8 cellular contexts compared by ENCODE assay signal in the genomic region with DNA sequence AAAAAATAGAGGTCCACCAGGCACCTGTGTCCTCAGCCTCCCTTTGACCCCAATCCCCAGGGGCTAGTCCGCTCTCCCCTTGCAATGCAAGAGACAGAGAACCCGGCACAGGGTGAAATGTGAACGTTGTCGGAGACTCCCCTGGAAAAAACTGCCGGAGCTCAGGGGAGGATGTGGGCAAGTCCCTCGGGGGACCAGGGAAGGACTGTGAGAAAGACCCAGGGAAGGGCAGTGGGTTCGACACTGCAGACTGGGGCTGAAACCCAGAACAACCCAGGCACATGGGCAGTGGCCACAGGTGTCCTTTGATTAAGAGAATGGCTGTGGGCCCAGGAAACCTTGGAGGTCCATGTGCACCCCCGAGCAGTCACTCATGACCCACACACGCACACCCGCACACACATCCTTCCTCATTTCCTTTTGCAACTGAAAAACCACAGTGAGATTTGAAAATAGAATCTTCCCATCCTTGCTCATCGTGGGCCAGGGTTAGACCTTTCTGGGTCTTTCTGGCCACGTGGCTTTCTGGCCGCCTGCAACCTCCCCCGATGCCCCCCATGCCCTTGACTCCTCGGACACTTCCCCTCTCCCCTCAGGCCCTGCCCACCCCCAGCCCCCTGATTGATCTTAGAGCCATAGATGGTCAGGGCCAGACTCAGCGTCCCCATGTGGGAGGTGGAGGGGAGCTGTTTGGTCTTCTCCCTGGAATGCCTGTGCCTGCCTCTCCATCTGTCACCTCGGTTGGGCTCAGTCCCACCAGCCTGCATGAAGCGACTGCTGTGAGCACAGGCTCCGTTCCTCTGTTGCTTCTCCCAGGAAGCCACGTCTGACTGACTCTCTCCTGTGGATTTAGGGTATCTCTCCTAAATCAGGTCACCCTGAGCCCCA. TPM values are rescaled to one million over a fixed set of nuclear protein-coding genes. Genes with fewer than 3 reads are reported as not detected.
A peak's percentile ranks its signal among the peaks of the same experiment; 100 is the strongest.
DNase-seq lines count a peak whose midpoint lies in the region; ATAC-seq and TF ChIP-seq lines count a peak whose summit lies in the region.

No MANE protein-coding gene starts in this region.

- ATAC-seq in GM18498 (IDR thresholded peaks at IDR 0.05; ENCODE audit: unreplicated experiment) (peak; percentile 47), HG02610 (IDR thresholded peaks at IDR 0.05; ENCODE audit: unreplicated experiment) (peak; percentile 63), mucosa of descending colon (peak; percentile 46), HG03520 (IDR thresholded peaks at IDR 0.05; ENCODE audit: unreplicated experiment) (no peak)

- no peak overlapping the region for H3K4me3 ChIP-seq in OCI-LY1 (ENCODE audit: low read depth, low read length, poor library complexity, severe bottlenecking)
- H3K4me3 ChIP-seq in mucosa of descending colon, result no peak overlapping the region

- no peaks in the 10 kb centered on the region for H3F3A ChIP-seq in OCI-LY1 (ENCODE audit: insufficient read depth, low read length)

- TF ChIP-seq CTCF in OCI-LY1 (IDR thresholded peaks at IDR 0.05; ENCODE audit: low read length), result no peak
- TF ChIP-seq CTCF in mucosa of descending colon (IDR thresholded peaks at IDR 0.05), result no peak

- intact Hi-C loops in mucosa of descending colon (cut with DNase I, micrococcal nuclease), result no loop called here

- no peaks in the 10 kb centered on the region for H3K27me3 ChIP-seq in OCI-LY1 (ENCODE audit: insufficient read depth, low read length)

- H3K9me2 ChIP-seq in OCI-LY1 (ENCODE audit: low read depth, low read length), result no peaks in the 10 kb centered on the region

- H3K36me3 ChIP-seq in OCI-LY1 (ENCODE audit: insufficient read depth, low read length) (0 out of 2 replicates have a peak, but pooled peaks cover 9% of the 10 kb centered on the region), mucosa of descending colon (ENCODE audit: low read depth) (no peaks in the 10 kb centered on the region)

- H4K20me1 ChIP-seq in OCI-LY1 (ENCODE audit: insufficient read depth, low read length), result no peaks in the 10 kb centered on the region

- DNase-seq in mucosa of descending colon, result peak in 1 of 3 donors; percentile 35
- DNase-seq in DMS153 treated with DMSO at 0.1 percent for 48 hours (lab: John Stamatoyannopoulos, UW; ENCODE audit: unreplicated experiment), result no peak
- no peak for DNase-seq in putamen (ENCODE audit: low spot score)
- no peak for DNase-seq in NCI-H146 treated with DMSO at 0.1 percent for 48 hours (lab: John Stamatoyannopoulos, UW; ENCODE audit: unreplicated experiment)

- no peak overlapping the region for H3K9ac ChIP-seq in OCI-LY1 (ENCODE audit: low read length)

- H3K4me1 ChIP-seq in OCI-LY1 (ENCODE audit: insufficient read depth, low read length, severe bottlenecking) (peaks cover 32% of the 10 kb centered on the region), mucosa of descending colon (ENCODE audit: low read depth) (no peaks in the 10 kb centered on the region)

- H3K79me2 ChIP-seq in OCI-LY1 (ENCODE audit: insufficient read depth, low read length), result no peaks in the 10 kb centered on the region

- H2AFZ ChIP-seq in OCI-LY1 (ENCODE audit: low read length), result no peak overlapping the region

- H3K27ac ChIP-seq in OCI-LY1 (ENCODE audit: low read depth, low read length, poor library complexity, severe bottlenecking), result peak overlapping the region; percentile 21

- H3K9me3 ChIP-seq in OCI-LY1 (ENCODE audit: low read length), result no peaks in the 10 kb centered on the region
- H3K9me3 ChIP-seq in mucosa of descending colon, result no peaks in the 10 kb centered on the region

- no peak overlapping the region; the same call in 1 of the 2 replicates for H3K4me2 ChIP-seq in OCI-LY1 (ENCODE audit: low read length)

RNA-seq across cellular contexts. Expression of gene LAT2, which starts 7.9 kb away (rescaled TPM):
- 1 to 10 TPM; 3.1 to 8.1 (median 6.9) TPM for total RNA-seq in mucosa of descending colon

RNA-seq across cellular contexts. Expression of gene RFC2, which starts 36.5 kb away (rescaled TPM):
- 10 to 100 TPM; 14.8 to 23.7 (median 15.9) TPM for total RNA-seq in mucosa of descending colon

RNA-seq across cellular contexts. Expression of gene EIF4H, which starts 43.5 kb away (rescaled TPM):
- 100 to 1,000 TPM; 231 to 278 (median 274) TPM for total RNA-seq in mucosa of descending colon
